1 cellular context compared by ENCODE assay signal in genomic region chr1:27018316-27018715, GRCh38.
TF ChIP-seq lines count a peak whose summit lies in the region.

No MANE protein-coding gene starts in this region.

TF ChIP-seq in HepG2, 621 proteins besides CTCF, POLR2A, EP300 and RAD21:
- no peak for TF ChIP-seq JUND (CRISPR knock-in tag; IDR thresholded peaks at IDR 0.05)
- TF ChIP-seq CENPT (CRISPR knock-in tag; IDR thresholded peaks at IDR 0.05; ENCODE audit: low read depth): no peak
- peak; percentile 45; the same call in 1 of the 2 replicates for TF ChIP-seq FOSL2 (CRISPR knock-in tag; IDR thresholded peaks at IDR 0.05)
- no peak for TF ChIP-seq IKZF4 (CRISPR knock-in tag; IDR thresholded peaks at IDR 0.05; ENCODE audit: borderline replicate concordance, low read depth, not compliant biosample characterization)
- peak; percentile 76; the same call in 1 of the 2 replicates for TF ChIP-seq SOX5 (CRISPR knock-in tag; IDR thresholded peaks at IDR 0.05; ENCODE audit: borderline replicate concordance)
- no peak for TF ChIP-seq SOX13 (IDR thresholded peaks at IDR 0.05)
- TF ChIP-seq SOX13 (CRISPR knock-in tag; conservative IDR thresholded peaks at IDR 0.05 in 1 of 2, IDR thresholded peaks at IDR 0.05 in 1 of 2): peak in 1 of 2 experiments; percentile 76; a peak in 1 of 4 replicates
- no peak for TF ChIP-seq NFIC (IDR thresholded peaks at IDR 0.05; ENCODE audit: low read length)
